Comparison of ENCODE assay signal across 10 cellular contexts in genomic region chr3:18016366-18016765, GRCh38.
"Had no signal": no experiment of that assay in that cellular context is flagged by ENCODE, and none has a peak within 500 bp of the region (broad histone marks: within the 10 kb centered on the region; RNA-seq: fewer than 3 reads in every experiment).

No MANE protein-coding gene starts in this region.

- H3K4me3 ChIP-seq: GM23248, HAP-1 had no signal

- H3K9ac ChIP-seq: GM23248, KMS-11 had no signal

- H3K4me2 ChIP-seq: KMS-11 had no signal

- FAIRE-seq: HTR-8/SVneo had no signal

- ATAC-seq: HCT116 had no signal

- DNase-seq: GM23248, GOT3, H7, HFFc6, IMR-90, KBM-7 had no signal

- H3K27ac ChIP-seq: GM23248, KMS-11 had no signal

- H2AFZ ChIP-seq: GM23248 had no signal

- H3K9me3 ChIP-seq: HAP-1 had no signal

- H3K36me3 ChIP-seq: HAP-1 had no signal
